Comparison of ENCODE assay signal across 22 cellular contexts in the genomic region with DNA sequence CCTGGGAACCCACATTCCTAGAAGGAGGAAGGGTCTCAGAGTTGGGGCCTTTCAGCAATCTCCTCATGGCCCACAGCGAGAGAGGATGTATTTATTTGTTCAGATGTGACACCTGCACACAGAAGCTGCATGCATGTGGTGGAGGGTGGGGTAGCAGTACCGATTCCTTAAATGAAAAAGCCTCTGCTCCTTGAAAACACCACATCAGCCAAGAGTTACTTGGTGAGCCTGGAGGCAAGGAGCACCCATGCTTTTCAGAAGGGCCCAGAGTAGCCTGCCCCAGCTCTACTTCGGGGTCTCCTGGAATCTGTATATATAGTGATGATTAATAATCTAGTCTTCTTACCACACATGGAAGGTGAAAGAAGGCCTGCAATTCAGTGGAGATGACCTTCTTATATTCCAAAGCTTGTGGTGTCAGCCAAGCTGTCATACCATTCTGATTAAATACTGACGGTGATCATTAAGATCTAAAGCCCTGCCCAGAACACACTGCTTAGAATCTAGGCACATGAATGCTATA. TPM values are rescaled to one million over a fixed set of nuclear protein-coding genes. Genes with fewer than 3 reads are reported as not detected.
A peak's percentile ranks its signal among the peaks of the same experiment; 100 is the strongest.
DNase-seq lines count a peak whose midpoint lies in the region; ATAC-seq, FAIRE-seq and TF ChIP-seq lines count a peak whose summit lies in the region.
"Had no signal": no experiment of that assay in that cellular context is flagged by ENCODE, and none has a peak within 500 bp of the region (broad histone marks: within the 10 kb centered on the region; RNA-seq: fewer than 3 reads in every experiment).

No MANE protein-coding gene starts in this region.

- no TSS peak for BruUV-seq in mammary epithelial cell (replicated peaks; lab: Mats Ljungman, UMichigan)
- no TSS peak for BruUV-seq in MCF 10A (replicated peaks; lab: Mats Ljungman, UMichigan)

- H3K27ac Mint-ChIP-seq in MCF 10A (ENCODE audit: low read depth, unreplicated experiment), result no peak overlapping the region
- no peak overlapping the region for H3K27ac Mint-ChIP-seq in astrocyte (ENCODE audit: unreplicated experiment)

- H3K4me3 ChIP-seq in mammary epithelial cell (replicated peaks in 1 of 3; ENCODE audit: insufficient read depth in 1 of 3, low read depth in 2 of 3, low read length in 3 of 3) (no peak overlapping the region), astrocyte (ENCODE audit: insufficient read depth, low read depth, low read length) (no peak overlapping the region), keratinocyte (ENCODE audit: control insufficient read depth in 2 of 3, extremely low read depth in 1 of 3, insufficient read depth in 2 of 3, low read depth in 1 of 3, low read length in 3 of 3) (no peak overlapping the region), skeletal muscle tissue (ENCODE audit: low read length in 3 of 3) (no peak overlapping the region)
- H3K4me3 ChIP-seq: GM12878, PC-9 had no signal

- dilution Hi-C loops in mammary epithelial cell (cut with HindIII; ENCODE audit: low sequenced_read_pairs) (no loop called here), keratinocyte (cut with MboI; ENCODE audit: extremely low pct_ligation_motif_present, low sequenced_read_pairs) (no loop called here)

- H3K9me3 ChIP-seq in mammary epithelial cell (replicated peaks; ENCODE audit: insufficient read depth, low read length) (peaks cover 9% of the 10 kb centered on the region), astrocyte (ENCODE audit: insufficient read depth, low read depth, low read length) (peaks cover 7% of the 10 kb centered on the region), keratinocyte (ENCODE audit: control insufficient read depth, low read depth, low read length) (peaks cover 1% of the 10 kb centered on the region), skeletal muscle tissue (ENCODE audit: control insufficient read depth in 3 of 3, low read length in 3 of 3) (peaks cover 0 to 3% (median 0%) of the 10 kb centered on the region in 3 donors)

- 86% methylated on average over 4 of the region's 4 CpGs for WGBS in mammary epithelial cell (ENCODE audit: low coverage, missing lambda C conversion rate)

- in situ Hi-C loops in mammary epithelial cell (cut with MboI; ENCODE audit: low sequenced_read_pairs in 2 of 2), result no loop called here

- H3K36me3 ChIP-seq in mammary epithelial cell (ENCODE audit: insufficient read depth, low read length) (no peaks in the 10 kb centered on the region), astrocyte (ENCODE audit: insufficient read depth, low read length) (no peaks in the 10 kb centered on the region), keratinocyte (ENCODE audit: control insufficient read depth in 2 of 2, extremely low read depth in 1 of 2, insufficient read depth in 2 of 2, low read length in 2 of 2) (no peaks in the 10 kb centered on the region), skeletal muscle tissue (ENCODE audit: control insufficient read depth in 3 of 3, insufficient read depth in 3 of 3, low read length in 3 of 3) (peaks cover 0 to 9% (median 0%) of the 10 kb centered on the region in 3 donors)

- H3K27ac ChIP-seq in mammary epithelial cell (ENCODE audit: insufficient read depth, low read depth, low read length), result no peak overlapping the region
- peak overlapping the region; percentile 11 for H3K27ac ChIP-seq in astrocyte (ENCODE audit: low read depth, low read length)
- no peak overlapping the region for H3K27ac ChIP-seq in keratinocyte (ENCODE audit: control insufficient read depth, insufficient read depth, low read length)
- H3K27ac ChIP-seq in skeletal muscle tissue (ENCODE audit: low read depth, low read length), result peak overlapping the region; percentile 64
- H3K27ac ChIP-seq: 22Rv1, PC-9 had no signal

- H3K4me1 ChIP-seq in mammary epithelial cell (ENCODE audit: insufficient read depth, low read length), result peaks cover 13% of the 10 kb centered on the region
- peaks cover 14% of the 10 kb centered on the region for H3K4me1 ChIP-seq in astrocyte (ENCODE audit: insufficient read depth, low read length)
- H3K4me1 ChIP-seq in keratinocyte (ENCODE audit: control insufficient read depth, extremely low read depth, insufficient read depth, low read length), result peaks cover 20% of the 10 kb centered on the region
- H3K4me1 ChIP-seq in skeletal muscle tissue (ENCODE audit: control insufficient read depth in 3 of 3, insufficient read depth in 3 of 3, low read length in 3 of 3), result peaks cover 27 to 40% (median 30%) of the 10 kb centered on the region in 3 donors

- H2AFZ ChIP-seq in mammary epithelial cell (ENCODE audit: low read depth, low read length), result peak overlapping the region; percentile 72
- peak overlapping the region; percentile 60 for H2AFZ ChIP-seq in astrocyte (ENCODE audit: low read depth, low read length)
- peak overlapping the region; percentile 16 for H2AFZ ChIP-seq in keratinocyte (ENCODE audit: control insufficient read depth, low read length)
- H2AFZ ChIP-seq: PC-9 had no signal

- H3K36me3 Mint-ChIP-seq in MCF 10A (ENCODE audit: insufficient read depth, unreplicated experiment) (peaks cover 5% of the 10 kb centered on the region), astrocyte (ENCODE audit: low read depth, unreplicated experiment) (no peaks in the 10 kb centered on the region)

- no peak for TF ChIP-seq CTCF in mammary epithelial cell (conservative IDR thresholded peaks at IDR 0.05 in 1 of 2, IDR thresholded peaks at IDR 0.05 in 1 of 2; ENCODE audit: extremely low read depth in 1 of 2, insufficient read depth in 1 of 2, low read depth in 1 of 2, low read length in 2 of 2)
- TF ChIP-seq CTCF in MCF 10A (IDR thresholded peaks at IDR 0.05; ENCODE audit: unreplicated experiment), result no peak
- TF ChIP-seq CTCF in astrocyte (IDR thresholded peaks at IDR 0.05; ENCODE audit: insufficient read depth, low read depth, low read length), result no peak
- no peak for TF ChIP-seq CTCF in keratinocyte (optimal IDR thresholded peaks at IDR 0.05 in 1 of 3, IDR thresholded peaks at IDR 0.05 in 1 of 3, conservative IDR thresholded peaks at IDR 0.05 in 1 of 3; ENCODE audit: extremely low read depth in 1 of 3, insufficient read depth in 2 of 3, low read length in 3 of 3)

- H3K9me3 Mint-ChIP-seq in MCF 10A (ENCODE audit: unreplicated experiment), result peaks cover 35% of the 10 kb centered on the region
- H3K9me3 Mint-ChIP-seq in astrocyte (ENCODE audit: unreplicated experiment), result peaks cover 11% of the 10 kb centered on the region

- no peaks in the 10 kb centered on the region for H3K27me3 Mint-ChIP-seq in MCF 10A (ENCODE audit: insufficient read depth, unreplicated experiment)
- H3K27me3 Mint-ChIP-seq in astrocyte (ENCODE audit: low read depth, unreplicated experiment), result no peaks in the 10 kb centered on the region

- H4K20me1 ChIP-seq in mammary epithelial cell (ENCODE audit: insufficient read depth, low read length) (no peaks in the 10 kb centered on the region), astrocyte (ENCODE audit: insufficient read depth, low read length) (no peaks in the 10 kb centered on the region), keratinocyte (ENCODE audit: control insufficient read depth, extremely low read depth, insufficient read depth, low read length) (no peaks in the 10 kb centered on the region)

- H3K27me3 ChIP-seq in mammary epithelial cell (ENCODE audit: insufficient read depth, low read length), result no peaks in the 10 kb centered on the region
- H3K27me3 ChIP-seq in astrocyte (ENCODE audit: insufficient read depth, low read length), result no peaks in the 10 kb centered on the region
- H3K27me3 ChIP-seq in keratinocyte (ENCODE audit: control insufficient read depth, extremely low read depth, insufficient read depth, low read length), result no peaks in the 10 kb centered on the region
- H3K27me3 ChIP-seq in skeletal muscle tissue (ENCODE audit: control insufficient read depth in 3 of 3, insufficient read depth in 3 of 3, low read length in 3 of 3), result no peaks in the 10 kb centered on the region

- H3K9ac ChIP-seq in mammary epithelial cell (ENCODE audit: insufficient read depth, low read length) (no peak overlapping the region), astrocyte (ENCODE audit: low read length) (no peak overlapping the region), keratinocyte (ENCODE audit: control insufficient read depth, extremely low read depth, insufficient read depth, low read length) (no peak overlapping the region), skeletal muscle tissue (ENCODE audit: low read depth in 1 of 3, low read length in 3 of 3) (no peak overlapping the region)

- DNase-seq in mammary epithelial cell (no peak), MCF 10A (ENCODE audit: unreplicated experiment) (no peak), astrocyte (ENCODE audit: low read depth) (no peak), keratinocyte (ENCODE audit: low read depth, low spot score) (no peak), medulla oblongata (ENCODE audit: extremely low spot score) (no peak)
- DNase-seq: AML-193, COR-L47, DMS153, KBM-7, MV-4-11, NCI-H187 treated with DMSO at 0.1 percent for 48 hours, NCI-H2227 treated with DMSO at 0.1 percent for 48 hours, NCI-H524 treated with DMSO at 0.1 percent for 48 hours, PC-9 had no signal

- intact Hi-C loops in mammary epithelial cell (cut with micrococcal nuclease), result loop anchor here (5.0 kb wide), 1 partner anchor 34 kb away; the partner anchor contains the start of gene SEMA6D
- intact Hi-C loops in MCF 10A (cut with micrococcal nuclease), result loop anchor here (10.0 kb wide), 1 partner anchor 74 kb away; no protein-coding TSS in a partner anchor

- H3K4me1 Mint-ChIP-seq in MCF 10A (ENCODE audit: insufficient read depth, unreplicated experiment), result no peaks in the 10 kb centered on the region
- peaks cover 9% of the 10 kb centered on the region for H3K4me1 Mint-ChIP-seq in astrocyte (ENCODE audit: low read depth, unreplicated experiment)

- ATAC-seq in GM19455 (IDR thresholded peaks at IDR 0.05; ENCODE audit: unreplicated experiment), result no peak
- ATAC-seq in HG03520 (IDR thresholded peaks at IDR 0.05; ENCODE audit: unreplicated experiment), result no peak
- ATAC-seq: GM12878 had no signal

- H3K79me2 ChIP-seq in mammary epithelial cell (ENCODE audit: insufficient read depth, low read length) (no peaks in the 10 kb centered on the region), astrocyte (ENCODE audit: insufficient read depth, low read length) (no peaks in the 10 kb centered on the region), keratinocyte (ENCODE audit: control insufficient read depth, insufficient read depth, low read length) (no peaks in the 10 kb centered on the region)

- POLR2A ChIA-PET in MCF 10A (lab: Yijun Ruan, JAX), result interaction anchor here (0.7 to 1.4 kb wide), 6 partner anchors 9 to 203 kb away, joined by 3 to 6 read pairs (median 3); partner anchors contain the start of gene SEMA6D

- H3K9me1 ChIP-seq in keratinocyte (ENCODE audit: control insufficient read depth, extremely low read depth, insufficient read depth, low read length), result no peaks in the 10 kb centered on the region

- no peak for FAIRE-seq in astrocyte (lab: Jason Lieb, UNC)
- no peak for FAIRE-seq in keratinocyte (lab: Jason Lieb, UNC)
- FAIRE-seq: GM12878, GM19239, H1 had no signal

- H3K4me3 Mint-ChIP-seq in MCF 10A (ENCODE audit: unreplicated experiment), result no peak overlapping the region
- no peak overlapping the region for H3K4me3 Mint-ChIP-seq in astrocyte (ENCODE audit: unreplicated experiment)
- H3K4me3 Mint-ChIP-seq: HFFc6 had no signal

- CTCF ChIA-PET in mammary epithelial cell (lab: Charles Lee; ENCODE audit: low non-redundant PET) (no interaction called here), MCF 10A (lab: Yijun Ruan, JAX) (interaction anchor here (0.5 to 0.8 kb wide), 4 partner anchors 43 to 279 kb away, joined by 3 read pairs; no protein-coding TSS in a partner anchor)

- H3K4me2 ChIP-seq in mammary epithelial cell (ENCODE audit: insufficient read depth, low read depth, low read length), result peak overlapping the region; percentile 21
- H3K4me2 ChIP-seq in astrocyte (ENCODE audit: low read length), result peak overlapping the region; percentile 64
- H3K4me2 ChIP-seq in keratinocyte (ENCODE audit: control insufficient read depth, extremely low read depth, insufficient read depth, low read depth, low read length), result peak overlapping the region; percentile 39
- H3K4me2 ChIP-seq: PC-9 had no signal

RNA-seq across cellular contexts. Expression of gene SEMA6D, which starts 33.5 kb away (rescaled TPM):
- total RNA-seq in mammary epithelial cell (under 1 TPM; under 0.01 to 0.35 TPM), MCF 10A (2022) (0.65 and 1.1 TPM in 2 replicates), astrocyte (1.0 and 1.5 TPM in 2 replicates), skeletal muscle tissue (26.6 TPM)
- polyA plus RNA-seq in mammary epithelial cell (0.17 TPM), keratinocyte (0.41 to 0.82 TPM (median 0.67 TPM) in 3 replicates)
- polyA minus RNA-seq in mammary epithelial cell (not detected), keratinocyte (0.43 to 3.8 TPM (median 2.7 TPM) in 3 replicates)
- 1.1 TPM for polyA plus RNA-seq in keratinocyte (2011; ENCODE audit: low read depth)
- polyA plus RNA-seq in keratinocyte (2011; cell fraction: cytosol; rRNA removed), result 0.09 and 0.15 TPM in 2 replicates
- polyA plus RNA-seq in keratinocyte (2011; cell fraction: nucleus; rRNA removed), result 1.2 TPM in 2 replicates
- polyA plus RNA-seq in keratinocyte (2012; ENCODE audit: low replicate concordance), result 0.23 and 0.62 TPM in 2 replicates
- not detected for polyA minus RNA-seq in keratinocyte (2011; cell fraction: cytosol; rRNA and poly(A)+ RNA removed)
- 0.42 and 1.3 TPM in 2 replicates for polyA minus RNA-seq in keratinocyte (2011; cell fraction: nucleus; rRNA and poly(A)+ RNA removed)
- total RNA-seq: PC-9 had no signal

Comparison
In these comparisons a context has a peak if more than half of its experiments do, and no peak if none do; other contexts are left out.
1. H2AFZ ChIP-seq: peak in every context shown above with its lines; median percentile 72 in mammary epithelial cell; 60 in astrocyte; 16 in keratinocyte.
2. H3K27ac ChIP-seq: peak in astrocyte (single experiment) and skeletal muscle tissue (single experiment); none in mammary epithelial cell (single experiment) and keratinocyte (single experiment).
3. RNA of gene SEMA6D, which starts 33.5 kb away (total RNA-seq): 26.6 TPM in skeletal muscle tissue (single experiment); 1.0 to 1.5 TPM in astrocyte, 0.65 to 1.1 TPM in MCF 10A and under 0.01 to 0.35 TPM in mammary epithelial cell; every median in the first group is over 10 times any median in the second.
4. Peak in every context shown above with its lines, with median percentiles within 50 percentile points of each other: H3K4me2 ChIP-seq.